In the genomic region with DNA sequence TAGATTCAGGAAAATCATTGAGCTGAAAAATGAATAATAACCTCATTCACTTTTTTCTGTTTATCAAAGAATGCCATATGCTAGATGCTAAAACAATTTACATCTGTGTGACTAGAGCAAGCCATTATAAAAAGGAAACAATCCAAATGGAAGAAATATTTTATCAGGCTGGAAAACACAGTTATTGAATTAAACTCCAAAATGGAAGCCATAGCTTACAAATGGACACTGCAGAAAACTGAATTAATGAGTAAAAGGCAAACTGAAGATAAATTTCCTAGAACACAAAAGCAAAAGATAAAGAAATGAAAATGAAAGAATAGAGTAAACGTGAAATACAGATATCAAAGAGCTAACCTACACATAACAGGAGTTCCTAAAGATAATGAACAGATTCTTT, we compare ENCODE assay signal across 22 cellular contexts. TPM values are rescaled to one million over a fixed set of nuclear protein-coding genes. Genes with fewer than 3 reads are reported as not detected.
DNase-seq lines count a peak whose midpoint lies in the region; ATAC-seq and TF ChIP-seq lines count a peak whose summit lies in the region.
"Had no signal": no experiment of that assay in that cellular context is flagged by ENCODE, and none has a peak within 500 bp of the region (broad histone marks: within the 10 kb centered on the region; RNA-seq: fewer than 3 reads in every experiment).

No MANE protein-coding gene starts in this region.

- H3K36me3 Mint-ChIP-seq in T-helper 1 cell treated with Interleukin-12 subunit alpha and Interleukin-12 subunit beta and Interleukin-4 antibody, amounts not matched to agents 30 μg/mL and 1 μg/mL, for 36 hours (ENCODE audit: low read depth): peaks cover 4% of the 10 kb centered on the region
- no peaks in the 10 kb centered on the region for H3K36me3 Mint-ChIP-seq in activated naive CD8-positive, alpha-beta T cell
- peaks cover 2% of the 10 kb centered on the region for H3K36me3 Mint-ChIP-seq in activated naive CD8-positive, alpha-beta T cell treated with anti-CD3 and anti-CD28 coated beads, Interleukin-2, amount 50 U/mL, for 24 hours (ENCODE audit: low read depth)
- H3K36me3 Mint-ChIP-seq in activated T-helper 2 cell treated with anti-CD3 and anti-CD28 coated beads, Interferon-gamma antibody, Interleukin-2, Interleukin-4, amounts not matched to agents 10 μg/mL and 5 μg/mL and 100 μg/mL, durations not matched to agents 14 hours and 24 hours and 36 hours (ENCODE audit: low read depth): no peaks in the 10 kb centered on the region
- H3K36me3 Mint-ChIP-seq in stimulated activated effector memory CD8-positive, alpha-beta T cell treated with anti-CD3 and anti-CD28 coated beads, Interleukin-12 subunit alpha, Interleukin-12 subunit beta, amount 100 ng/mL, for 72 hours: peaks cover 9% of the 10 kb centered on the region
- no peaks in the 10 kb centered on the region for H3K36me3 Mint-ChIP-seq in progenitor cell of endocrine pancreas (ENCODE audit: insufficient read depth)

- TF ChIP-seq CTCF in progenitor cell of endocrine pancreas (IDR thresholded peaks at IDR 0.05; ENCODE audit: unreplicated experiment): no peak

- intact Hi-C loops in activated T-helper 2 cell treated with anti-CD3 and anti-CD28 coated beads, Interferon-gamma antibody, Interleukin-2, Interleukin-4, amounts not matched to agents 10 μg/mL and 5 μg/mL and 100 μg/mL, durations not matched to agents 14 hours and 24 hours and 36 hours (cut with micrococcal nuclease): loop anchor here (10.0 kb wide), 1 partner anchor 331 kb away; a partner anchor contains a TSS
- intact Hi-C loops in left ventricle myocardium superior (cut with micrococcal nuclease): no loop called here

- H3K27me3 Mint-ChIP-seq in T-helper 1 cell treated with Interleukin-12 subunit alpha and Interleukin-12 subunit beta and Interleukin-4 antibody, amounts not matched to agents 30 μg/mL and 1 μg/mL, for 36 hours (ENCODE audit: low read depth): peaks cover 35% of the 10 kb centered on the region
- no peaks in the 10 kb centered on the region for H3K27me3 Mint-ChIP-seq in activated naive CD8-positive, alpha-beta T cell
- no peaks in the 10 kb centered on the region for H3K27me3 Mint-ChIP-seq in activated naive CD8-positive, alpha-beta T cell treated with anti-CD3 and anti-CD28 coated beads, Interleukin-2, amount 50 U/mL, for 24 hours
- H3K27me3 Mint-ChIP-seq in activated T-helper 2 cell treated with anti-CD3 and anti-CD28 coated beads, Interferon-gamma antibody, Interleukin-2, Interleukin-4, amounts not matched to agents 10 μg/mL and 5 μg/mL and 100 μg/mL, durations not matched to agents 14 hours and 24 hours and 36 hours (ENCODE audit: low read depth): peaks cover 10% of the 10 kb centered on the region
- peaks cover 20% of the 10 kb centered on the region for H3K27me3 Mint-ChIP-seq in progenitor cell of endocrine pancreas

- no peak for ATAC-seq in activated naive CD8-positive, alpha-beta T cell treated with anti-CD3 and anti-CD28 coated beads, Interleukin-2, amount 50 U/mL, for 24 hours
- no peak for ATAC-seq in stimulated activated effector memory CD8-positive, alpha-beta T cell treated with anti-CD3 and anti-CD28 coated beads, Interleukin-12 subunit alpha, Interleukin-12 subunit beta, amount 100 ng/mL, for 72 hours
- no peak for ATAC-seq in left ventricle myocardium superior
- ATAC-seq: GM12878 had no signal

- no peaks in the 10 kb centered on the region for H3K9me3 Mint-ChIP-seq in T-helper 1 cell treated with Interleukin-12 subunit alpha and Interleukin-12 subunit beta and Interleukin-4 antibody, amounts not matched to agents 30 μg/mL and 1 μg/mL, for 36 hours
- peaks cover 3% of the 10 kb centered on the region for H3K9me3 Mint-ChIP-seq in activated naive CD8-positive, alpha-beta T cell (ENCODE audit: low read depth)
- no peaks in the 10 kb centered on the region for H3K9me3 Mint-ChIP-seq in activated naive CD8-positive, alpha-beta T cell treated with anti-CD3 and anti-CD28 coated beads, Interleukin-2, amount 50 U/mL, for 24 hours
- no peaks in the 10 kb centered on the region for H3K9me3 Mint-ChIP-seq in activated T-helper 2 cell treated with anti-CD3 and anti-CD28 coated beads, Interferon-gamma antibody, Interleukin-2, Interleukin-4, amounts not matched to agents 10 μg/mL and 5 μg/mL and 100 μg/mL, durations not matched to agents 14 hours and 24 hours and 36 hours
- H3K9me3 Mint-ChIP-seq in stimulated activated effector memory CD8-positive, alpha-beta T cell treated with anti-CD3 and anti-CD28 coated beads, Interleukin-12 subunit alpha, Interleukin-12 subunit beta, amount 100 ng/mL, for 72 hours: no peaks in the 10 kb centered on the region
- no peaks in the 10 kb centered on the region for H3K9me3 Mint-ChIP-seq in progenitor cell of endocrine pancreas (ENCODE audit: low read depth)

- H3K4me3 Mint-ChIP-seq in T-helper 1 cell treated with Interleukin-12 subunit alpha and Interleukin-12 subunit beta and Interleukin-4 antibody, amounts not matched to agents 30 μg/mL and 1 μg/mL, for 36 hours: peak overlapping the region; percentile 14
- H3K4me3 Mint-ChIP-seq in activated naive CD8-positive, alpha-beta T cell: no peak overlapping the region
- no peak overlapping the region for H3K4me3 Mint-ChIP-seq in activated naive CD8-positive, alpha-beta T cell treated with anti-CD3 and anti-CD28 coated beads, Interleukin-2, amount 50 U/mL, for 24 hours
- H3K4me3 Mint-ChIP-seq in activated T-helper 2 cell treated with anti-CD3 and anti-CD28 coated beads, Interferon-gamma antibody, Interleukin-2, Interleukin-4, amounts not matched to agents 10 μg/mL and 5 μg/mL and 100 μg/mL, durations not matched to agents 14 hours and 24 hours and 36 hours (ENCODE audit: low read depth): no peak overlapping the region
- peak overlapping the region; percentile 2 for H3K4me3 Mint-ChIP-seq in stimulated activated effector memory CD8-positive, alpha-beta T cell treated with anti-CD3 and anti-CD28 coated beads, Interleukin-12 subunit alpha, Interleukin-12 subunit beta, amount 100 ng/mL, for 72 hours
- H3K4me3 Mint-ChIP-seq in progenitor cell of endocrine pancreas (ENCODE audit: low read depth): no peak overlapping the region

- DNase-seq in T-helper 1 cell (no peak), progenitor cell of endocrine pancreas (ENCODE audit: low spot score, unreplicated experiment) (no peak), left ventricle myocardium superior (no peak)
- no peak for DNase-seq in activated naive CD8-positive, alpha-beta T cell treated with anti-CD3 and anti-CD28 coated beads, Interleukin-2, amount 50 U/mL, for 24 hours
- no peak for DNase-seq in activated T-helper 2 cell treated with anti-CD3 and anti-CD28 coated beads, Interferon-gamma antibody, Interleukin-2, Interleukin-4, amounts not matched to agents 10 μg/mL and 5 μg/mL and 100 μg/mL, durations not matched to agents 14 hours and 24 hours and 36 hours (ENCODE audit: low spot score)
- no peak for DNase-seq in stimulated activated effector memory CD8-positive, alpha-beta T cell treated with anti-CD3 and anti-CD28 coated beads, Interleukin-12 subunit alpha, Interleukin-12 subunit beta, amount 100 ng/mL, for 72 hours (ENCODE audit: low spot score in 2 of 2)
- DNase-seq: BE2C; DMS 273 treated with DMSO at 0.1 percent for 48 hours; GDM1; GOT3; MV-4-11; NCI-H1417 treated with DMSO at 0.1 percent for 48 hours; NCI-H2029; NCI-H2171; NCI-H446; NCI-H69; NK-92 treated with Interleukin-12 subunit alpha and Interleukin-12 subunit beta, amount 100 ng/mL, for 24 hours had no signal

- H3K27ac Mint-ChIP-seq in T-helper 1 cell treated with Interleukin-12 subunit alpha and Interleukin-12 subunit beta and Interleukin-4 antibody, amounts not matched to agents 30 μg/mL and 1 μg/mL, for 36 hours: no peak overlapping the region
- peak overlapping the region; percentile 90 for H3K27ac Mint-ChIP-seq in activated naive CD8-positive, alpha-beta T cell
- no peak overlapping the region for H3K27ac Mint-ChIP-seq in activated naive CD8-positive, alpha-beta T cell treated with anti-CD3 and anti-CD28 coated beads, Interleukin-2, amount 50 U/mL, for 24 hours
- H3K27ac Mint-ChIP-seq in activated T-helper 2 cell treated with anti-CD3 and anti-CD28 coated beads, Interferon-gamma antibody, Interleukin-2, Interleukin-4, amounts not matched to agents 10 μg/mL and 5 μg/mL and 100 μg/mL, durations not matched to agents 14 hours and 24 hours and 36 hours: peak overlapping the region; percentile 34
- no peak overlapping the region for H3K27ac Mint-ChIP-seq in stimulated activated effector memory CD8-positive, alpha-beta T cell treated with anti-CD3 and anti-CD28 coated beads, Interleukin-12 subunit alpha, Interleukin-12 subunit beta, amount 100 ng/mL, for 72 hours
- no peak overlapping the region for H3K27ac Mint-ChIP-seq in progenitor cell of endocrine pancreas

- peaks cover 71% of the 10 kb centered on the region for H3K4me1 Mint-ChIP-seq in T-helper 1 cell treated with Interleukin-12 subunit alpha and Interleukin-12 subunit beta and Interleukin-4 antibody, amounts not matched to agents 30 μg/mL and 1 μg/mL, for 36 hours (ENCODE audit: low read depth)
- peaks cover 82% of the 10 kb centered on the region for H3K4me1 Mint-ChIP-seq in activated naive CD8-positive, alpha-beta T cell (ENCODE audit: low read depth)
- H3K4me1 Mint-ChIP-seq in activated naive CD8-positive, alpha-beta T cell treated with anti-CD3 and anti-CD28 coated beads, Interleukin-2, amount 50 U/mL, for 24 hours: peaks cover 73% of the 10 kb centered on the region
- peaks cover 75% of the 10 kb centered on the region for H3K4me1 Mint-ChIP-seq in activated T-helper 2 cell treated with anti-CD3 and anti-CD28 coated beads, Interferon-gamma antibody, Interleukin-2, Interleukin-4, amounts not matched to agents 10 μg/mL and 5 μg/mL and 100 μg/mL, durations not matched to agents 14 hours and 24 hours and 36 hours (ENCODE audit: low read depth)
- peaks cover 81% of the 10 kb centered on the region for H3K4me1 Mint-ChIP-seq in stimulated activated effector memory CD8-positive, alpha-beta T cell treated with anti-CD3 and anti-CD28 coated beads, Interleukin-12 subunit alpha, Interleukin-12 subunit beta, amount 100 ng/mL, for 72 hours
- peaks cover 7% of the 10 kb centered on the region for H3K4me1 Mint-ChIP-seq in progenitor cell of endocrine pancreas (ENCODE audit: low read depth)

RNA-seq across cellular contexts. Expression of a gene that starts 33.1 kb away (rescaled TPM):
- 4.2 and 5.8 TPM in 2 replicates for total RNA-seq in activated T-helper 2 cell treated with anti-CD3 and anti-CD28 coated beads, Interferon-gamma antibody, Interleukin-2, Interleukin-4, amounts not matched to agents 10 μg/mL and 5 μg/mL and 100 μg/mL, durations not matched to agents 14 hours and 24 hours and 36 hours
- total RNA-seq in progenitor cell of endocrine pancreas (not detected in 2 replicates), left ventricle myocardium superior (0.37 TPM)
- total RNA-seq: OCI-LY7, RPMI7951 had no signal

RNA-seq across cellular contexts. Expression of a gene that starts 34.8 kb away (rescaled TPM):
- not detected in 2 replicates for total RNA-seq in activated T-helper 2 cell treated with anti-CD3 and anti-CD28 coated beads, Interferon-gamma antibody, Interleukin-2, Interleukin-4, amounts not matched to agents 10 μg/mL and 5 μg/mL and 100 μg/mL, durations not matched to agents 14 hours and 24 hours and 36 hours
- total RNA-seq in progenitor cell of endocrine pancreas (not detected in 2 replicates), left ventricle myocardium superior (not detected)
- total RNA-seq: GM12878, OCI-LY7 had no signal

Comparison
In these comparisons a context has a peak if more than half of its experiments do, and no peak if none do; other contexts are left out.
1. H3K27ac Mint-ChIP-seq: peak in activated naive CD8-positive, alpha-beta T cell (single experiment) and activated T-helper 2 cell treated with anti-CD3 and anti-CD28 coated beads, Interferon-gamma antibody, Interleukin-2, Interleukin-4, amounts not matched to agents 10 μg/mL and 5 μg/mL and 100 μg/mL, durations not matched to agents 14 hours and 24 hours and 36 hours (single experiment); none in T-helper 1 cell treated with Interleukin-12 subunit alpha and Interleukin-12 subunit beta and Interleukin-4 antibody, amounts not matched to agents 30 μg/mL and 1 μg/mL, for 36 hours (single experiment), activated naive CD8-positive, alpha-beta T cell treated with anti-CD3 and anti-CD28 coated beads, Interleukin-2, amount 50 U/mL, for 24 hours (single experiment), stimulated activated effector memory CD8-positive, alpha-beta T cell treated with anti-CD3 and anti-CD28 coated beads, Interleukin-12 subunit alpha, Interleukin-12 subunit beta, amount 100 ng/mL, for 72 hours (single experiment) and progenitor cell of endocrine pancreas (single experiment).
2. H3K4me3 Mint-ChIP-seq: peak in T-helper 1 cell treated with Interleukin-12 subunit alpha and Interleukin-12 subunit beta and Interleukin-4 antibody, amounts not matched to agents 30 μg/mL and 1 μg/mL, for 36 hours (single experiment) and stimulated activated effector memory CD8-positive, alpha-beta T cell treated with anti-CD3 and anti-CD28 coated beads, Interleukin-12 subunit alpha, Interleukin-12 subunit beta, amount 100 ng/mL, for 72 hours (single experiment); none in activated naive CD8-positive, alpha-beta T cell (single experiment), activated naive CD8-positive, alpha-beta T cell treated with anti-CD3 and anti-CD28 coated beads, Interleukin-2, amount 50 U/mL, for 24 hours (single experiment), activated T-helper 2 cell treated with anti-CD3 and anti-CD28 coated beads, Interferon-gamma antibody, Interleukin-2, Interleukin-4, amounts not matched to agents 10 μg/mL and 5 μg/mL and 100 μg/mL, durations not matched to agents 14 hours and 24 hours and 36 hours (single experiment) and progenitor cell of endocrine pancreas (single experiment).